In the genomic region with DNA sequence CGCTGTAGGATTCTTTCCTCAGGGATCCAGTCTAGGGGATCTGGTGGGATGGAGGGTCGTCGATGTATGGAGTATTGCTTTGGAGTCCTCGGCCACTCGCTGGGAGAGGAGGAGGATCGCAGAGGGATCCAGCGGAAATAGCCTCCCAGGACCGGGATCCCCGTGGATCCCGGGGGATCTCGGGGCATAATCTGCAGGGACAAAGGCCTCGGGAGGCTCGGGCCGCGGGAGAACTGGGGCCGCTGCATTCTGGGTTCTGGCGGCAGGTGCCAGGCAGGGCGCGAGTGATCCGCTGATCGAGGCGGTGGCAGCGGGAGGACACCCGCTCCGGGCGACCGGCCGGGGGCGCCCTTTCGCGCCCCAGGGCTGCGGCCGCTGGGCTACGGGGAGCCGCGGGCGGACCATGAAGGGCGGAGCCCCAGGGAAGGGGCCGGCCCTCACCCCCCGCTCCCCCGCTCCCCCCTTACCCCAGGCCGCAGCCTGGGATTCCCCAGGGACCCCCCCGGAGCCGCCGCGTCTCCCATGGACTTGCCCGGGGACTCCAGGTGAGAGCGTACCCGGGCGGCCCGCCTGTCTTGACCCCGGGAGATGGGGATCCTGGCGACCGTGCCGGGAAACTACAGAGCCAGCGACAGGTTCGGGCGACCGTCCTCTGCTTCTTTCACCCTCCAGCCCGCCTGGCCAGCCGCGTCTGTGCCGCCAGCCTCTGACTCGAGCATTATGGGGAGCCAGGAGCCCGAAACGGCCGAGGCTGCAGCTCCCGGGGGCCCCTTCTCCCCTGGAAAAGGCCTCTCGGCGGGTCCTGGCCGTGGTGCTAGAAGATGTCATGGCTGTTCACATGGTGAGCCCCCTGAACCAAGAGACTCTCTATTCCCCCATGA, we compare ENCODE assay signal across 8 cellular contexts. TPM values are rescaled to one million over a fixed set of nuclear protein-coding genes. Genes with fewer than 3 reads are reported as not detected.
DNase-seq lines count a peak whose midpoint lies in the region; ATAC-seq and TF ChIP-seq lines count a peak whose summit lies in the region.

No MANE protein-coding gene starts in this region.

- H3K4me1 ChIP-seq in BE2C (peaks cover 2% of the 10 kb centered on the region; the same call in 1 of the 2 replicates), NT2/D1 (ENCODE audit: insufficient read depth, insufficient read length) (no peaks in the 10 kb centered on the region), mucosa of stomach (ENCODE audit: control insufficient read depth, insufficient read depth, low read length) (peaks cover 15% of the 10 kb centered on the region)

- H3K27me3 ChIP-seq in BE2C = no peaks in the 10 kb centered on the region
- H3K27me3 ChIP-seq in NT2/D1 (ENCODE audit: insufficient read depth, insufficient read length) = peaks cover 13% of the 10 kb centered on the region
- no peaks in the 10 kb centered on the region for H3K27me3 ChIP-seq in mucosa of stomach (ENCODE audit: control insufficient read depth, insufficient read depth, low read length)

- H3K4me3 ChIP-seq in BE2C (ENCODE audit: low read depth, low read length) = peak overlapping the region; percentile 95
- H3K4me3 ChIP-seq in NT2/D1 (ENCODE audit: insufficient read length, low read depth) = peak overlapping the region; percentile 84
- H3K4me3 ChIP-seq in epithelial cell of proximal tubule (ENCODE audit: low read depth, low read length) = peak overlapping the region; percentile 100
- peak overlapping the region; percentile 90 for H3K4me3 ChIP-seq in mucosa of stomach (ENCODE audit: low read length)

- TF ChIP-seq CTCF in BE2C (IDR thresholded peaks at IDR 0.05; ENCODE audit: low read depth, low read length) = peak; percentile 45
- peak; percentile 50 for TF ChIP-seq CTCF in epithelial cell of proximal tubule (conservative IDR thresholded peaks at IDR 0.05; ENCODE audit: low read depth, low read length)

- DNase-seq in BE2C (peak; percentile 79), NT2/D1 (ENCODE audit: low read depth, low spot score) (peak; percentile 52), activated T-cell treated with anti-CD3 and anti-CD28 coated beads for 4 hours (peak; percentile 63), epithelial cell of proximal tubule (ENCODE audit: low read depth) (no peak)
- peak; percentile 60 to 70 for DNase-seq in stimulated activated CD8-positive, alpha-beta memory T cell treated with anti-CD3 and anti-CD28 coated beads, Interleukin-7, amount 100 ng/mL, for 48 hours (ENCODE audit: extremely low read depth in 1 of 2, low read depth in 1 of 2)

- H3K9ac ChIP-seq in NT2/D1 (ENCODE audit: insufficient read length, low read depth) = peak overlapping the region; percentile 86
- peak overlapping the region; percentile 97 for H3K9ac ChIP-seq in mucosa of stomach (ENCODE audit: low read length)

- H3K9me3 ChIP-seq in BE2C (no peaks in the 10 kb centered on the region), NT2/D1 (ENCODE audit: insufficient read depth, low read length) (no peaks in the 10 kb centered on the region), mucosa of stomach (ENCODE audit: control insufficient read depth, low read length) (no peaks in the 10 kb centered on the region)

- H3K36me3 ChIP-seq in BE2C = 0 out of 2 replicates have a peak, but pooled peaks cover 7% of the 10 kb centered on the region
- peaks cover 39% of the 10 kb centered on the region for H3K36me3 ChIP-seq in NT2/D1 (ENCODE audit: insufficient read depth, insufficient read length, low read length)
- peaks cover 5% of the 10 kb centered on the region for H3K36me3 ChIP-seq in mucosa of stomach (ENCODE audit: control insufficient read depth, insufficient read depth, low read length)

- peak; percentile 49 for ATAC-seq in GM19023 (IDR thresholded peaks at IDR 0.05; ENCODE audit: unreplicated experiment)
- peak; percentile 59 for ATAC-seq in HG03432 (IDR thresholded peaks at IDR 0.05; ENCODE audit: unreplicated experiment)

RNA-seq across cellular contexts. Expression of a gene that starts 0.6 kb away (rescaled TPM):
- 58.4 TPM for polyA plus RNA-seq in BE2C (2012; ENCODE audit: insufficient read depth, insufficient read length, low read depth)
- total RNA-seq in epithelial cell of proximal tubule = 18.1 and 23.8 TPM in 2 replicates

RNA-seq across cellular contexts. Expression of a gene that starts 6.9 kb away (rescaled TPM):
- 102 TPM for polyA plus RNA-seq in BE2C (2012; ENCODE audit: insufficient read depth, insufficient read length, low read depth)
- 20.8 and 46.9 TPM in 2 replicates for total RNA-seq in epithelial cell of proximal tubule

RNA-seq across cellular contexts. Expression of a gene that starts 41.2 kb away (rescaled TPM):
- 26.6 TPM for polyA plus RNA-seq in BE2C (2012; ENCODE audit: insufficient read depth, insufficient read length, low read depth)
- total RNA-seq in epithelial cell of proximal tubule = 7.7 and 9.6 TPM in 2 replicates

RNA-seq across cellular contexts. Expression of a gene that starts 47.6 kb away (rescaled TPM):
- polyA plus RNA-seq in BE2C (2012; ENCODE audit: insufficient read depth, insufficient read length, low read depth) = 33.3 TPM
- total RNA-seq in epithelial cell of proximal tubule = 10.8 and 11.8 TPM in 2 replicates
